In the genomic region with DNA sequence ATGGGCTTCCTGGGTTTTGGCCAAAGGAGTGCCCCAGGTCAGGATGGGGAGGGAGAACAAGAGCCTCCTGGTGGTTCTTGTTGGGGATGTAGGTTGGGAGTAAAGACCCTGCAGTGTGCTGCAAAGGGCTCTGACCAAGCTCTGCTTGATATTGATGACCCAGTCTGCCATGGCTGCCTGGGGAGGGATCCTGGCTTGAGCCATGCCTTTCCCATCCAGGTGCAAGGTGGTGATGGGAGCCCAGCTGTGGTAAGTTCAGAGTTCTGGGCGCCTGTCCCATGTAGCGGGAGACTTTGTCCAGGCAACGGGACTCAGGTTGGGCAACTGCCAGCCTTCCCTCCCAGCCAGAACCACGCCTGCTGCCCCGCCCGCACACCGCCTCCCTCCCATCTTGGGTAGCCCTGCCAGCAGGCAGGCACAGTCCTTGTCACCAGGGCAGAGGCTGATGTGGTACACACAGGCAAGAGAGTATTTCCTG, we compare ENCODE assay signal across 2 cellular contexts.
TF ChIP-seq lines count a peak whose summit lies in the region.

No MANE protein-coding gene starts in this region.

TF ChIP-seq in A549, 52 proteins besides CTCF, POLR2A, EP300 and RAD21 (continued from another document):
- no peak for TF ChIP-seq CHD2 (IDR thresholded peaks at IDR 0.05; ENCODE audit: low read length, partially characterized antibody)
- TF ChIP-seq SREBF2 (IDR thresholded peaks at IDR 0.05): no peak
- TF ChIP-seq BCL3 (IDR thresholded peaks at IDR 0.05): no peak
- TF ChIP-seq, protein P1, sequence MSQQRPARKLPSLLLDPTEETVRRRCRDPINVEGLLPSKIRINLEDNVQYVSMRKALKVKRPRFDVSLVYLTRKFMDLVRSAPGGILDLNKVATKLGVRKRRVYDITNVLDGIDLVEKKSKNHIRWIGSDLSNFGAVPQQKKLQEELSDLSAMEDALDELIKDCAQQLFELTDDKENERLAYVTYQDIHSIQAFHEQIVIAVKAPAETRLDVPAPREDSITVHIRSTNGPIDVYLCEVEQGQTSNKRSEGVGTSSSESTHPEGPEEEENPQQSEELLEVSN (IDR thresholded peaks at IDR 0.05; ENCODE audit: borderline replicate concordance, low read depth): no peak
- no peak for TF ChIP-seq EHF (CRISPR knock-in tag; IDR thresholded peaks at IDR 0.05)
- no peak for TF ChIP-seq FOSL2 (IDR thresholded peaks at IDR 0.05)
- no peak for TF ChIP-seq FOSL2 (CRISPR knock-in tag; IDR thresholded peaks at IDR 0.05)
- TF ChIP-seq ESRRA (IDR thresholded peaks at IDR 0.05; ENCODE audit: borderline replicate concordance, low read length): no peak
- TF ChIP-seq FOXS1 (CRISPR knock-in tag; IDR thresholded peaks at IDR 0.05): no peak
- TF ChIP-seq HES2 (IDR thresholded peaks at IDR 0.05): no peak
- TF ChIP-seq ZNF302 (CRISPR knock-in tag; IDR thresholded peaks at IDR 0.05): no peak
- TF ChIP-seq MYC (IDR thresholded peaks at IDR 0.05; ENCODE audit: borderline replicate concordance, low read length): no peak
- no peak for TF ChIP-seq MAZ (IDR thresholded peaks at IDR 0.05; ENCODE audit: borderline replicate concordance, low read depth, low read length)
- TF ChIP-seq GATA3 (IDR thresholded peaks at IDR 0.05; ENCODE audit: borderline replicate concordance): no peak
- TF ChIP-seq BHLHE40 (IDR thresholded peaks at IDR 0.05; ENCODE audit: low read depth, low read length): no peak

TF ChIP-seq in HEK293, 187 proteins besides CTCF, POLR2A, EP300 and RAD21 (continued from another document):
- no peak for TF ChIP-seq PRDM4 (tag by site-specific recombination; IDR thresholded peaks at IDR 0.05)
- no peak for TF ChIP-seq ZNF366 (tag by site-specific recombination; conservative IDR thresholded peaks at IDR 0.05)
- TF ChIP-seq KLF10 (tag by site-specific recombination; IDR thresholded peaks at IDR 0.05): 0 out of 2 replicates have a peak, but pooled peaks have one; percentile 28
- peak; percentile 81 for TF ChIP-seq KLF1 (tag by site-specific recombination; IDR thresholded peaks at IDR 0.05)
- peak; percentile 96 for TF ChIP-seq ZNF660 (tag by site-specific recombination; IDR thresholded peaks at IDR 0.05)
- peak; percentile 57; the same call in 1 of the 2 replicates for TF ChIP-seq KLF9 (tag by site-specific recombination; IDR thresholded peaks at IDR 0.05; ENCODE audit: low read depth)
- TF ChIP-seq, protein P2, sequence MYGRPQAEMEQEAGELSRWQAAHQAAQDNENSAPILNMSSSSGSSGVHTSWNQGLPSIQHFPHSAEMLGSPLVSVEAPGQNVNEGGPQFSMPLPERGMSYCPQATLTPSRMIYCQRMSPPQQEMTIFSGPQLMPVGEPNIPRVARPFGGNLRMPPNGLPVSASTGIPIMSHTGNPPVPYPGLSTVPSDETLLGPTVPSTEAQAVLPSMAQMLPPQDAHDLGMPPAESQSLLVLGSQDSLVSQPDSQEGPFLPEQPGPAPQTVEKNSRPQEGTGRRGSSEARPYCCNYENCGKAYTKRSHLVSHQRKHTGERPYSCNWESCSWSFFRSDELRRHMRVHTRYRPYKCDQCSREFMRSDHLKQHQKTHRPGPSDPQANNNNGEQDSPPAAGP (tag by site-specific recombination; IDR thresholded peaks at IDR 0.05): peak; percentile 35; the same call in 1 of the 2 replicates
